In the genomic region with DNA sequence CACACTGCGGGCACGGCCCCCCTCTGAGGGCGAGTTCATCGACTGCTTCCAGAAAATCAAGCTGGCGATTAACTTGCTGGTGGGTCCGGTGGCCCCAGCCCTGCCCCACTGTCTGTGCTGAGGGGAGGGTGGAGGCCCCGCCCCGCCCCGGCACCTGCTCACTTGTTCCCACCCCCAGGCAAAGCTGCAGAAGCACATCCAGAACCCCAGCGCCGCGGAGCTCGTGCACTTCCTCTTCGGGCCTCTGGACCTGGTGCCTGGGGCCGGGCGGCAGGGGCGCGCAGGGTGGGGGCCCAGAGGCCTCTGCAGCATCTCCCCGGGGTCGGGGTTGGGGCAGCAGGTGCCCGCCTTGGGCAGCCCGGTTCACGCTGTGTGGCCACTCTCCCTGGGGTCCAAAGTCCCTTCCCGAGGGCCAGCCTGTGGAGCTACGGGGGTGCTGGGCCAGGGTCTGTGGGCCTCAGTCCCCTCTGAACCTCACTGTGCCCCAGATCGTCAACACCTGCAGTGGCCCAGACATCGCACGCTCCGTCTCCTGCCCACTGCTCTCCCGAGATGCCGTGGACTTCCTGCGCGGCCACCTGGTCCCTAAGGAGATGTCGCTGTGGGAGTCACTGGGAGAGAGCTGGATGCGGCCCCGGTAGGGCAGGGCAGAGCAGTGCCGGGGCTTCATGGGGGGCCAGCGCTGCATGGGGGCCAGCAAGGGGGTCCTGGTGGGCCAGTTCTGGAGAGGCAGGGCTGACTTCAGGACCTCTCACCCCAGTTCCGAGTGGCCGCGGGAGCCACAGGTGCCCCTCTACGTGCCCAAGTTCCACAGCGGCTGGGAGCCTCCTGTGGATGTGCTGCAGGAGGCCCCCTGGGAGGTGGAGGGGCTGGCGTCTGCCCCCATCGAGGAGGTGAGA, we compare ENCODE assay signal across 9 cellular contexts. TPM values are rescaled to one million over a fixed set of nuclear protein-coding genes. Genes with fewer than 3 reads are reported as not detected.
DNase-seq lines count a peak whose midpoint lies in the region; ATAC-seq and TF ChIP-seq lines count a peak whose summit lies in the region.
"Had no signal": no experiment of that assay in that cellular context is flagged by ENCODE, and none has a peak within 500 bp of the region (broad histone marks: within the 10 kb centered on the region; RNA-seq: fewer than 3 reads in every experiment).

No MANE protein-coding gene starts in this region.

- no peak for TF ChIP-seq POLR2A in NB4 (IDR thresholded peaks at IDR 0.05; ENCODE audit: extremely low read depth, insufficient read length)

- no peak overlapping the region for H3K27ac ChIP-seq in DOHH2 (ENCODE audit: low read depth, low read length)
- H3K27ac ChIP-seq: adrenal gland had no signal

- H3K4me1 Mint-ChIP-seq in activated CD8-positive, alpha-beta T cell treated with anti-CD3 and anti-CD28 coated beads for 36 hours (ENCODE audit: low read depth): peaks cover 16% of the 10 kb centered on the region
- peaks cover 8 to 29% (median 20%) of the 10 kb centered on the region in 4 donors for H3K4me1 Mint-ChIP-seq in naive thymus-derived CD8-positive, alpha-beta T cell

- H3K4me1 ChIP-seq in DOHH2 (ENCODE audit: control insufficient read depth, low read length): peaks cover 42% of the 10 kb centered on the region

- H3F3A ChIP-seq in DOHH2 (ENCODE audit: control insufficient read depth, insufficient read depth): peaks cover 5% of the 10 kb centered on the region; the same call in 1 of the 2 replicates

- CTCF ChIA-PET in activated CD8-positive, alpha-beta T cell treated with anti-CD3 and anti-CD28 coated beads for 36 hours (lab: Charles Lee): interaction anchor here (0.6 to 10.0 kb wide), 13 partner anchors 19 to 201 kb away, joined by 3 to 73 read pairs (median 4); a partner anchor contains a TSS

- no peak overlapping the region for H3K27ac Mint-ChIP-seq in activated CD8-positive, alpha-beta T cell treated with anti-CD3 and anti-CD28 coated beads for 36 hours
- H3K27ac Mint-ChIP-seq in naive thymus-derived CD8-positive, alpha-beta T cell: peak overlapping the region in 1 of 10 donors; percentile 40

- no peak overlapping the region for H3K4me3 Mint-ChIP-seq in activated CD8-positive, alpha-beta T cell treated with anti-CD3 and anti-CD28 coated beads for 36 hours
- peak overlapping the region in 8 of 10 donors; percentile 24 to 79 (median 61) for H3K4me3 Mint-ChIP-seq in naive thymus-derived CD8-positive, alpha-beta T cell

- intact Hi-C loops in activated CD8-positive, alpha-beta T cell treated with anti-CD3 and anti-CD28 coated beads for 36 hours (cut with micrococcal nuclease): loop anchor here (2.0 kb wide), 1 partner anchor 59 kb away; no protein-coding TSS in a partner anchor

- peaks cover 37% of the 10 kb centered on the region for H3K27me3 ChIP-seq in DOHH2 (ENCODE audit: control insufficient read depth, low read length)

- no peaks in the 10 kb centered on the region for H3K9me2 ChIP-seq in DOHH2 (replicated peaks; ENCODE audit: control insufficient read depth, low read length)

- DNase-seq in NB4 (ENCODE audit: low read depth) (peak; percentile 66), GF-D8 (lab: John Stamatoyannopoulos, UW) (no peak), GM19240 (ENCODE audit: insufficient read length, low spot score) (no peak)
- DNase-seq in activated CD8-positive, alpha-beta T cell treated with anti-CD3 and anti-CD28 coated beads for 36 hours: peak; percentile 63
- DNase-seq in naive thymus-derived CD8-positive, alpha-beta T cell: peak in 9 of 10 donors; percentile 35 to 77 (median 49)
- DNase-seq: adrenal gland had no signal

- POLR2A ChIA-PET in activated CD8-positive, alpha-beta T cell treated with anti-CD3 and anti-CD28 coated beads for 36 hours (lab: Charles Lee): interaction anchor here (0.8 to 1.4 kb wide), 6 partner anchors 18 to 169 kb away, joined by 3 to 4 read pairs (median 3); a partner anchor contains a TSS
- POLR2A ChIA-PET in naive thymus-derived CD8-positive, alpha-beta T cell (lab: Charles Lee): interaction anchor here (0.5 to 10.3 kb wide), 13 partner anchors 21 to 251 kb away, joined by 3 to 109 read pairs (median 4); a partner anchor contains a TSS

- H3K4me3 ChIP-seq in DOHH2 (ENCODE audit: low read length) (peak overlapping the region; percentile 42), NB4 (ENCODE audit: low read depth, low read length) (no peak overlapping the region)
- H3K4me3 ChIP-seq: adrenal gland had no signal

- H3K9me3 ChIP-seq in DOHH2 (ENCODE audit: control insufficient read depth, insufficient read depth, low read length): no peaks in the 10 kb centered on the region
- H3K9me3 ChIP-seq: adrenal gland had no signal

- ATAC-seq in activated CD8-positive, alpha-beta T cell treated with anti-CD3 and anti-CD28 coated beads for 36 hours: peak; percentile 35
- peak; percentile 45 to 59 for ATAC-seq in naive thymus-derived CD8-positive, alpha-beta T cell
- ATAC-seq in GM21528 (IDR thresholded peaks at IDR 0.05; ENCODE audit: low FRiP score, unreplicated experiment) (no peak), HG03025 (IDR thresholded peaks at IDR 0.05; ENCODE audit: low FRiP score, unreplicated experiment) (no peak)

- no peaks in the 10 kb centered on the region for H3K36me3 ChIP-seq in DOHH2 (ENCODE audit: control insufficient read depth, low read length)
- H3K36me3 ChIP-seq: adrenal gland had no signal

- TF ChIP-seq CTCF in DOHH2 (IDR thresholded peaks at IDR 0.05; ENCODE audit: low read depth, low read length, poor library complexity, severe bottlenecking) (no peak), NB4 (IDR thresholded peaks at IDR 0.05; ENCODE audit: low read depth, low read length) (no peak)
- TF ChIP-seq CTCF in activated CD8-positive, alpha-beta T cell treated with anti-CD3 and anti-CD28 coated beads for 36 hours (IDR thresholded peaks at IDR 0.05): no peak

- no peaks in the 10 kb centered on the region for H3K36me3 Mint-ChIP-seq in activated CD8-positive, alpha-beta T cell treated with anti-CD3 and anti-CD28 coated beads for 36 hours (ENCODE audit: low read depth)
- peaks cover 0 to 2% (median 0%) of the 10 kb centered on the region in 3 donors for H3K36me3 Mint-ChIP-seq in naive thymus-derived CD8-positive, alpha-beta T cell

- H3K4me2 ChIP-seq in DOHH2 (ENCODE audit: low read length): peak overlapping the region; percentile 59

- H3K27me3 Mint-ChIP-seq in activated CD8-positive, alpha-beta T cell treated with anti-CD3 and anti-CD28 coated beads for 36 hours: peaks cover 30% of the 10 kb centered on the region
- peaks cover 4 to 9% (median 7%) of the 10 kb centered on the region in 5 donors for H3K27me3 Mint-ChIP-seq in naive thymus-derived CD8-positive, alpha-beta T cell

- H4K20me1 ChIP-seq in DOHH2 (ENCODE audit: control insufficient read depth, insufficient read depth, low read depth, low read length): peaks cover 7% of the 10 kb centered on the region; the same call in 1 of the 2 replicates

- H3K79me2 ChIP-seq in DOHH2 (ENCODE audit: control insufficient read depth, low read length): no peaks in the 10 kb centered on the region

- no peaks in the 10 kb centered on the region for H3K9me3 Mint-ChIP-seq in activated CD8-positive, alpha-beta T cell treated with anti-CD3 and anti-CD28 coated beads for 36 hours
- no peaks in the 10 kb centered on the region for H3K9me3 Mint-ChIP-seq in naive thymus-derived CD8-positive, alpha-beta T cell

RNA-seq across cellular contexts. Expression of a gene that starts 16.1 kb away (rescaled TPM):
- 10 to 100 TPM; 15.0 to 16.7 TPM for total RNA-seq in activated CD8-positive, alpha-beta T cell treated with anti-CD3 and anti-CD28 coated beads for 36 hours
- 1 to 10 TPM; 8.2 to 9.7 TPM for total RNA-seq in naive thymus-derived CD8-positive, alpha-beta T cell
- 10 to 100 TPM in 2 of 3 donors, 1 to 10 TPM in 1; 9.6 to 20.4 (median 14.8) TPM for polyA plus RNA-seq in naive thymus-derived CD8-positive, alpha-beta T cell

RNA-seq across cellular contexts. Expression of a gene that starts 25.1 kb away (rescaled TPM):
- 100 to 1,000 TPM; 234 to 241 TPM for total RNA-seq in activated CD8-positive, alpha-beta T cell treated with anti-CD3 and anti-CD28 coated beads for 36 hours
- total RNA-seq in naive thymus-derived CD8-positive, alpha-beta T cell: 100 to 1,000 TPM; 120 to 124 TPM
- polyA plus RNA-seq in naive thymus-derived CD8-positive, alpha-beta T cell: 100 to 1,000 TPM; 160 to 173 (median 166) TPM

RNA-seq across cellular contexts. Expression of a gene that starts 26.5 kb away (rescaled TPM):
- 10 to 100 TPM; 10.6 to 12.5 TPM for total RNA-seq in activated CD8-positive, alpha-beta T cell treated with anti-CD3 and anti-CD28 coated beads for 36 hours
- 10 to 100 TPM; 46.0 to 49.2 TPM for total RNA-seq in naive thymus-derived CD8-positive, alpha-beta T cell
- polyA plus RNA-seq in naive thymus-derived CD8-positive, alpha-beta T cell: 10 to 100 TPM; 22.2 to 44.6 (median 32.4) TPM

RNA-seq across cellular contexts. Expression of a gene that starts 27.1 kb away (rescaled TPM):
- total RNA-seq in activated CD8-positive, alpha-beta T cell treated with anti-CD3 and anti-CD28 coated beads for 36 hours: 10 to 100 TPM; 59.1 to 59.3 TPM
- total RNA-seq in naive thymus-derived CD8-positive, alpha-beta T cell: 10 to 100 TPM; 46.5 to 51.0 TPM
- 10 to 100 TPM; 27.0 to 58.2 (median 27.9) TPM for polyA plus RNA-seq in naive thymus-derived CD8-positive, alpha-beta T cell

RNA-seq across cellular contexts. Expression of a gene that starts 55.1 kb away (rescaled TPM):
- total RNA-seq in activated CD8-positive, alpha-beta T cell treated with anti-CD3 and anti-CD28 coated beads for 36 hours: 10 to 100 TPM; 45.8 to 48.8 TPM
- 10 to 100 TPM; 57.0 to 65.6 TPM for total RNA-seq in naive thymus-derived CD8-positive, alpha-beta T cell
- 10 to 100 TPM in 2 of 3 donors, 1 to 10 TPM in 1; 7.2 to 20.7 (median 12.8) TPM for polyA plus RNA-seq in naive thymus-derived CD8-positive, alpha-beta T cell

Comparison
In these comparisons a context has a peak if more than half of its experiments do, and no peak if none do; other contexts are left out.
1. DNase-seq: peak in NB4 (single experiment), activated CD8-positive, alpha-beta T cell treated with anti-CD3 and anti-CD28 coated beads for 36 hours (single experiment) and naive thymus-derived CD8-positive, alpha-beta T cell (9 of 10); none in GF-D8 (single experiment) and GM19240 (single experiment).
2. ATAC-seq: peak in activated CD8-positive, alpha-beta T cell treated with anti-CD3 and anti-CD28 coated beads for 36 hours (single experiment) and naive thymus-derived CD8-positive, alpha-beta T cell (2 of 2); none in GM21528 (single experiment) and HG03025 (single experiment).